ENCODE assay signal across 1 cellular context in the genomic region with DNA sequence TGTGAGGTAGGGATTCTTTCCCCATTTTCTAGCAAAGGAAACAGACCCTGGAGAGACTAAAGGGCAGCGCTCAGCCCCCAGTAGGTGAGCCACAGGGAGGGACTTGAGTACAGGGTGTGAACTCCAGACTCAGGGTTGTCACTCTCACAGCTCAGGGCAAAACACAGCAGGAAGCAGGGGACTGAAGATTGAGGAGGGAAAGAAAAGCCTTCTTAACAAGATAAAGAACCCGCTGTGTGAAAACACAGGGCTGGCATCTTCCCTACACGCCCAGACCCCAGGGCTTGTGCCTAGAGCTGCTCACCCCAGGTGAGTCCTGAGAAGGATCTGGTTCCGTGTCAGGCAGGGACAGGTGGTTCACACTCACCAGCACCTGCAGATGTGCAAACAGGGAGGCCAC.
TF ChIP-seq lines count a peak whose summit lies in the region.

No MANE protein-coding gene starts in this region.

TF ChIP-seq in H1, 55 proteins besides CTCF, POLR2A, EP300 and RAD21:
- TF ChIP-seq RFX5 (IDR thresholded peaks at IDR 0.05; ENCODE audit: borderline replicate concordance, low read depth, low read length) (no peak), JUN (IDR thresholded peaks at IDR 0.05; ENCODE audit: low read depth, low read length) (no peak), MAX (IDR thresholded peaks at IDR 0.05) (peak; percentile 38), HDAC2 (IDR thresholded peaks at IDR 0.05; ENCODE audit: borderline replicate concordance in 1 of 2, low read depth in 2 of 2, low read length in 2 of 2) (no peak), USF2 (IDR thresholded peaks at IDR 0.05; ENCODE audit: low read length) (no peak), SP4 (IDR thresholded peaks at IDR 0.05; ENCODE audit: low read length) (no peak), SP2 (IDR thresholded peaks at IDR 0.05; ENCODE audit: low read length) (no peak), ASH2L (IDR thresholded peaks at IDR 0.05; ENCODE audit: low read length) (no peak), E2F6 (IDR thresholded peaks at IDR 0.05) (peak; percentile 66), RXRA (IDR thresholded peaks at IDR 0.05; ENCODE audit: insufficient read depth, low read depth, low read length) (0 out of 2 replicates have a peak, but pooled peaks have one; percentile 25), CHD1 (IDR thresholded peaks at IDR 0.05; ENCODE audit: low read depth, low read length) (no peak), NRF1 (IDR thresholded peaks at IDR 0.05; ENCODE audit: low read depth, low read length) (no peak), TCF12 (IDR thresholded peaks at IDR 0.05; ENCODE audit: low read depth, low read length) (no peak), FOSL1 (IDR thresholded peaks at IDR 0.05; ENCODE audit: insufficient read depth, low read depth, low read length) (no peak), CHD7 (IDR thresholded peaks at IDR 0.05; ENCODE audit: insufficient replicate concordance, low read length) (no peak), PHF8 (conservative IDR thresholded peaks at IDR 0.05; ENCODE audit: low read depth, low read length) (no peak), CBX5 (IDR thresholded peaks at IDR 0.05; ENCODE audit: low read depth, low read length) (no peak), RBBP5 (IDR thresholded peaks at IDR 0.05; ENCODE audit: borderline replicate concordance, low read depth, low read length) (no peak), SIX5 (IDR thresholded peaks at IDR 0.05; ENCODE audit: low read depth, low read length) (no peak), TAF1 (IDR thresholded peaks at IDR 0.05; ENCODE audit: low read depth, low read length) (no peak), ATF2 (IDR thresholded peaks at IDR 0.05; ENCODE audit: low read length) (no peak), SIRT6 (IDR thresholded peaks at IDR 0.05; ENCODE audit: low read length) (no peak), NANOG (IDR thresholded peaks at IDR 0.05; ENCODE audit: insufficient read depth, low read depth, low read length, poor library complexity, severe bottlenecking) (no peak), BACH1 (IDR thresholded peaks at IDR 0.05; ENCODE audit: low read length) (no peak; the same call in 1 of the 2 replicates), RNF2 (IDR thresholded peaks at IDR 0.05; ENCODE audit: borderline replicate concordance, low read depth, low read length, missing control alignments, poor library complexity, severe bottlenecking) (no peak), SAP30 (IDR thresholded peaks at IDR 0.05; ENCODE audit: insufficient read depth, insufficient replicate concordance, low read length) (no peak), SIN3A (conservative IDR thresholded peaks at IDR 0.05 in 1 of 2, IDR thresholded peaks at IDR 0.05 in 1 of 2; ENCODE audit: low read depth in 1 of 2, low read length in 2 of 2) (0 out of 4 replicates have a peak, but pooled peaks of 1 of the 2 experiments have one; percentile 24), KDM4A (IDR thresholded peaks at IDR 0.05; ENCODE audit: low read depth, low read length, severe bottlenecking) (no peak), TEAD4 (IDR thresholded peaks at IDR 0.05; ENCODE audit: low read depth, low read length) (no peak), CHD2 (IDR thresholded peaks at IDR 0.05; ENCODE audit: low read length) (no peak), BRCA1 (IDR thresholded peaks at IDR 0.05; ENCODE audit: low read depth, low read length) (no peak), ZNF274 (IDR thresholded peaks at IDR 0.05; ENCODE audit: borderline replicate concordance, extremely low read depth, low read length) (no peak), CBX8 (IDR thresholded peaks at IDR 0.05; ENCODE audit: borderline replicate concordance, low read depth, low read length) (no peak), MAFK (IDR thresholded peaks at IDR 0.05; ENCODE audit: low read depth, low read length) (no peak), SUZ12 (IDR thresholded peaks at IDR 0.05; ENCODE audit: low read length) (no peak), GABPA (IDR thresholded peaks at IDR 0.05; ENCODE audit: borderline replicate concordance, insufficient read depth, low read length) (no peak), POU5F1 (IDR thresholded peaks at IDR 0.05; ENCODE audit: low read depth, low read length) (no peak), POLR2AphosphoS5 (IDR thresholded peaks at IDR 0.05; ENCODE audit: low read depth, low read length) (no peak), TAF7 (optimal IDR thresholded peaks at IDR 0.05; ENCODE audit: borderline replicate concordance, low read depth, low read length) (no peak), SP1 (IDR thresholded peaks at IDR 0.05; ENCODE audit: low read depth, low read length) (no peak), KDM5A (IDR thresholded peaks at IDR 0.05; ENCODE audit: low read length) (no peak), YY1 (IDR thresholded peaks at IDR 0.05; ENCODE audit: low read depth, low read length) (0 out of 2 replicates have a peak, but pooled peaks have one; percentile 25), BCL11A (IDR thresholded peaks at IDR 0.05; ENCODE audit: low read depth in 2 of 2, low read length in 2 of 2) (no peak)
- TF ChIP-seq, protein P1, sequence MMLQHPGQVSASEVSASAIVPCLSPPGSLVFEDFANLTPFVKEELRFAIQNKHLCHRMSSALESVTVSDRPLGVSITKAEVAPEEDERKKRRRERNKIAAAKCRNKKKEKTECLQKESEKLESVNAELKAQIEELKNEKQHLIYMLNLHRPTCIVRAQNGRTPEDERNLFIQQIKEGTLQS (IDR thresholded peaks at IDR 0.05; ENCODE audit: insufficient read depth, low read depth, low read length), result no peak
